Comparison of ENCODE assay signal across 27 cellular contexts in the genomic region with DNA sequence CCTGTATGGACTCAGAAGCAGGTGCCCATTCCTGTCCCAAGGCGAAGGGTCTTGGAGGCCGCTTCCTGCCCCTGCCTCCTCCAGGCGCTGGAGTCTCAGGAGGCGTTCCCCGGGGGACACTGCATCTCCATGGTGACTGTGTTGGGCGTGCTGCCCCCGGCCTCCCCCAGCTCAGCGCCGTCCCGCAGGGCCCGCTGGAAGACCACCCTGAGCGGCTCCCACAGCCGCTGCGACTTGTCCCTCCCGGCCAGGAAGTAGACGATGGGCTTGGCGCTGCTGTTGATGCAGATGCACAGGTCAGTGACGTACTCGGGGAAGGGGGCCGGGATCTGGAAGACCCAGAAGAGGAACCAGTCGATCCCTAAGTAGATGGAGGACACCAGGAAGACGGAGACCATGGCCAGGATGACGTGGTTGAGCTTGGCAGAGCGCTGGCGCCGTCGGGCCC. TPM values are rescaled to one million over a fixed set of nuclear protein-coding genes. Genes with fewer than 3 reads are reported as not detected.
A peak's percentile ranks its signal among the peaks of the same experiment; 100 is the strongest.
DNase-seq lines count a peak whose midpoint lies in the region; ATAC-seq and TF ChIP-seq lines count a peak whose summit lies in the region.
"Had no signal": no experiment of that assay in that cellular context is flagged by ENCODE, and none has a peak within 500 bp of the region (broad histone marks: within the 10 kb centered on the region; RNA-seq: fewer than 3 reads in every experiment).

No MANE protein-coding gene starts in this region.

- H3K36me3 ChIP-seq in right atrium auricular region (peaks cover 13% of the 10 kb centered on the region), prostate gland (no peaks in the 10 kb centered on the region)
- H3K36me3 ChIP-seq: neutrophil had no signal

- H3K4me3 ChIP-seq in right atrium auricular region = no peak overlapping the region
- no peak overlapping the region for H3K4me3 ChIP-seq in prostate gland
- H3K4me3 ChIP-seq: lower lobe of right lung, SJSA1 had no signal

- no peak for TF ChIP-seq POLR2A in prostate gland (IDR thresholded peaks at IDR 0.05)

- no peak for TF ChIP-seq CTCF in right atrium auricular region (IDR thresholded peaks at IDR 0.05)
- no peak for TF ChIP-seq CTCF in prostate gland (IDR thresholded peaks at IDR 0.05)

- no peak overlapping the region for H3K27ac ChIP-seq in right atrium auricular region
- H3K27ac ChIP-seq in prostate gland = peak overlapping the region; percentile 19 to 60
- H3K27ac ChIP-seq: lower lobe of right lung, neutrophil, SJSA1 had no signal

- ATAC-seq in Right ventricle myocardium superior (ENCODE audit: poor library complexity) (no peak), left lobe of liver (no peak), GM21825 (IDR thresholded peaks at IDR 0.05; ENCODE audit: unreplicated experiment) (no peak), HG03442 (IDR thresholded peaks at IDR 0.05; ENCODE audit: unreplicated experiment) (no peak), GM21447 (IDR thresholded peaks at IDR 0.05; ENCODE audit: unreplicated experiment) (no peak), HG02623 (IDR thresholded peaks at IDR 0.05; ENCODE audit: unreplicated experiment) (no peak)
- ATAC-seq: activated CD4-positive, CD25-positive, alpha-beta regulatory T cell treated with anti-CD3 and anti-CD28 coated beads, Interleukin-2, amount 50 U/mL, for 24 hours; lower lobe of right lung; stimulated activated naive B cell treated with anti-CD40 and anti-IgM and Interleukin-4, amounts not matched to agents 10 μg/mL and 1 μg/mL and 100 μg/mL, for 72 hours; T-cell had no signal

- H3K9me3 ChIP-seq in right atrium auricular region = no peaks in the 10 kb centered on the region
- no peaks in the 10 kb centered on the region for H3K9me3 ChIP-seq in prostate gland
- H3K9me3 ChIP-seq: lower lobe of right lung, neutrophil, SJSA1 had no signal

- WGBS in prostate gland = 75% methylated on average over 23 of the region's 27 CpGs

- no peaks in the 10 kb centered on the region for H3K27me3 ChIP-seq in right atrium auricular region
- H3K27me3 ChIP-seq in prostate gland (replicated peaks; ENCODE audit: insufficient read depth) = no peaks in the 10 kb centered on the region
- H3K27me3 ChIP-seq: SJSA1 had no signal

- intact Hi-C loops in Right ventricle myocardium superior (cut with DNase I) (no loop called here), prostate gland (cut with DNase I) (no loop called here)

- DNase-seq in Right ventricle myocardium superior (peak; percentile 37), right atrium auricular region (ENCODE audit: low spot score) (no peak), left lobe of liver (ENCODE audit: low spot score) (peak; percentile 42), prostate gland (ENCODE audit: low spot score) (no peak)
- DNase-seq: activated CD4-positive, alpha-beta memory T cell treated with anti-CD3 and anti-CD28 coated beads, Interleukin-2, amount 10 ng/mL, durations not matched to agents 7 days and 5 days; activated T-cell treated with anti-CD3 and anti-CD28 coated beads for 4 hours; AML-193; Karpas-422; lower lobe of right lung; MV-4-11; NCI-H1694 treated with DMSO at 0.1 percent for 48 hours; NCI-H2171; NCI-H526; stimulated activated CD4-positive, alpha-beta T cell treated with anti-CD3 and anti-CD28 coated beads, Interleukin-4, amount 100 ng/mL, for 1 hour; stimulated activated naive B cell treated with anti-CD40 and anti-IgM and Interleukin-4, amounts not matched to agents 10 μg/mL and 1 μg/mL and 100 μg/mL, for 72 hours had no signal

- H3K4me1 ChIP-seq in right atrium auricular region = peaks cover 0 to 50% of the 10 kb centered on the region in 2 donors
- peaks cover 3% of the 10 kb centered on the region for H3K4me1 ChIP-seq in prostate gland (replicated peaks)

RNA-seq across cellular contexts. Expression of gene MRGPRF, which starts 7.8 kb away (rescaled TPM):
- 4.9 TPM for total RNA-seq in Right ventricle myocardium superior
- total RNA-seq in right atrium auricular region = 10 to 100 TPM; 10.8 to 17.6 TPM
- 3.4 TPM for total RNA-seq in left lobe of liver
- total RNA-seq in prostate gland = 10 to 100 TPM; 20.0 to 53.3 TPM
- total RNA-seq: activated CD4-positive, alpha-beta memory T cell treated with anti-CD3 and anti-CD28 coated beads, Interleukin-2, amount 10 ng/mL, durations not matched to agents 7 days and 5 days; glomerular endothelial cell; T-cell had no signal

RNA-seq across cellular contexts. Expression of gene MRGPRD, which starts 24.4 kb away (rescaled TPM):
- total RNA-seq in Right ventricle myocardium superior (not detected), right atrium auricular region (not detected), left lobe of liver (not detected), prostate gland (not detected)
- total RNA-seq: activated CD4-positive, alpha-beta memory T cell treated with anti-CD3 and anti-CD28 coated beads, Interleukin-2, amount 10 ng/mL, durations not matched to agents 7 days and 5 days; bronchial epithelial cell; glomerular endothelial cell; H1; lower lobe of right lung; renal cortical epithelial cell; SJSA1; T-cell had no signal

RNA-seq across cellular contexts. Expression of gene TPCN2, which starts 43.5 kb away (rescaled TPM):
- total RNA-seq in Right ventricle myocardium superior (7.6 TPM), right atrium auricular region (1 to 10 TPM; 4.2 to 5.3 TPM), left lobe of liver (35.0 TPM), prostate gland (10 to 100 TPM; 17.6 to 31.0 TPM)

Comparison
In these comparisons a context has a peak if more than half of its experiments do, and no peak if none do; other contexts are left out.
1. DNase-seq: peak in Right ventricle myocardium superior (single experiment) and left lobe of liver (single experiment); none in right atrium auricular region (single experiment) and prostate gland (single experiment).
2. H3K27ac ChIP-seq: peak in prostate gland (2 of 2); none in right atrium auricular region (0 of 2).